Comparison of ENCODE assay signal across 21 cellular contexts in genomic region chr1:196418772-196419171, GRCh38.
DNase-seq lines count a peak whose midpoint lies in the region; ATAC-seq and TF ChIP-seq lines count a peak whose summit lies in the region.
"Had no signal": no experiment of that assay in that cellular context is flagged by ENCODE, and none has a peak within 500 bp of the region (broad histone marks: within the 10 kb centered on the region; RNA-seq: fewer than 3 reads in every experiment).

No MANE protein-coding gene starts in this region.

- ATAC-seq in IMR-90 (ENCODE audit: low read depth): no peak
- no peak for ATAC-seq in GM21723 (IDR thresholded peaks at IDR 0.05; ENCODE audit: unreplicated experiment)
- ATAC-seq: A549 had no signal

- H3K18ac ChIP-seq in IMR-90 (ENCODE audit: low read depth, low read length): peak overlapping the region; percentile 65; the same call in 1 of the 2 replicates
- H3K18ac ChIP-seq in mesendoderm (ENCODE audit: low read length): no peak overlapping the region

- no peak overlapping the region for H4K91ac ChIP-seq in IMR-90 (ENCODE audit: insufficient read depth, low read depth, low read length)

- H3K27me3 ChIP-seq in IMR-90 (ENCODE audit: control insufficient read depth, insufficient read depth, low read length) (no peaks in the 10 kb centered on the region), mesendoderm (ENCODE audit: insufficient read depth, low read length, poor library complexity) (no peaks in the 10 kb centered on the region), uterus (no peaks in the 10 kb centered on the region)
- H3K27me3 ChIP-seq: BE2C; BLaER1 treated with 17β-estradiol and CSF1 and Interleukin-3, amounts not matched to agents 10 nM and 100 nM had no signal

- intact Hi-C loops in IMR-90 (cut with micrococcal nuclease) (no loop called here), uterus (cut with DNase I; ENCODE audit: low total_unique reads) (no loop called here)

- H3K27ac ChIP-seq in IMR-90 (ENCODE audit: insufficient read depth, low read length): no peak overlapping the region
- H3K27ac ChIP-seq in mesendoderm (ENCODE audit: low read depth, low read length): no peak overlapping the region
- H3K27ac ChIP-seq in uterus: no peak overlapping the region
- H3K27ac ChIP-seq: A549; BLaER1 treated with 17β-estradiol and CSF1 and Interleukin-3, amounts not matched to agents 10 nM and 100 nM had no signal

- H4K8ac ChIP-seq in IMR-90 (ENCODE audit: low read depth in 2 of 2, low read length in 2 of 2) (no peak overlapping the region), mesendoderm (ENCODE audit: low read depth, low read length) (no peak overlapping the region)

- H3K9ac ChIP-seq in IMR-90 (ENCODE audit: low read depth, low read length): no peak overlapping the region
- H3K9ac ChIP-seq in mesendoderm (ENCODE audit: low read length): no peak overlapping the region
- H3K9ac ChIP-seq: BLaER1 treated with 17β-estradiol and CSF1 and Interleukin-3, amounts not matched to agents 10 nM and 100 nM had no signal

- H3K9me1 ChIP-seq in IMR-90 (ENCODE audit: insufficient read depth, low read length): no peaks in the 10 kb centered on the region

- H2BK120ac ChIP-seq in IMR-90 (ENCODE audit: low read depth, low read length) (no peak overlapping the region), mesendoderm (ENCODE audit: low read depth, low read length) (no peak overlapping the region)

- H4K5ac ChIP-seq in IMR-90 (ENCODE audit: low read depth, low read length): no peak overlapping the region
- no peak overlapping the region for H4K5ac ChIP-seq in mesendoderm (ENCODE audit: low read length)

- no peak for TF ChIP-seq RAD21 in IMR-90 (IDR thresholded peaks at IDR 0.05; ENCODE audit: low read length)

- H3K79me2 ChIP-seq in mesendoderm (ENCODE audit: control insufficient read depth, insufficient read depth, low read length): no peaks in the 10 kb centered on the region

- H3K79me1 ChIP-seq in IMR-90 (ENCODE audit: low read depth in 1 of 2, low read length in 2 of 2) (no peaks in the 10 kb centered on the region), mesendoderm (ENCODE audit: low read length) (no peaks in the 10 kb centered on the region)

- H3K36me3 ChIP-seq in IMR-90 (ENCODE audit: control insufficient read depth, insufficient read depth, low read length) (no peaks in the 10 kb centered on the region), mesendoderm (ENCODE audit: control insufficient read depth, insufficient read depth, low read length) (no peaks in the 10 kb centered on the region), uterus (no peaks in the 10 kb centered on the region)
- H3K36me3 ChIP-seq: BE2C; BLaER1 treated with 17β-estradiol and CSF1 and Interleukin-3, amounts not matched to agents 10 nM and 100 nM; HAP-1 had no signal

- H2BK20ac ChIP-seq in IMR-90 (ENCODE audit: low read depth, low read length): no peak overlapping the region

- no peak overlapping the region for H3K4ac ChIP-seq in IMR-90 (ENCODE audit: low read depth, low read length)
- H3K4ac ChIP-seq in mesendoderm (ENCODE audit: low read depth, low read length): no peak overlapping the region

- TF ChIP-seq CTCF in IMR-90 (conservative IDR thresholded peaks at IDR 0.05; ENCODE audit: low read depth, low read length) (no peak), fibroblast of villous mesenchyme (IDR thresholded peaks at IDR 0.05; ENCODE audit: insufficient read depth, low read depth, low read length) (no peak), uterus (IDR thresholded peaks at IDR 0.05) (no peak)

- CTCF ChIA-PET in IMR-90 (lab: Yijun Ruan, JAX): no interaction called here

- H2BK15ac ChIP-seq in IMR-90 (ENCODE audit: low read depth, low read length) (no peak overlapping the region), mesendoderm (replicated peaks; ENCODE audit: low read depth) (no peak overlapping the region)

- DNase-seq in IMR-90 (no peak), fibroblast of villous mesenchyme (ENCODE audit: low read depth) (peak; percentile 19), mesendoderm (peak; percentile 21), uterus (no peak), GM19240 (ENCODE audit: insufficient read length, low spot score) (no peak)
- DNase-seq: 8988T; ACHN; AML-193; BE2C; CD4-positive, alpha-beta T cell; CD8-positive, alpha-beta memory T cell; DMS 273 treated with DMSO at 0.1 percent for 48 hours; DMS79; EL; GF-D8; GOT3; HFFc6 had no signal

- POLR2A ChIA-PET in IMR-90 (lab: Charles Lee; ENCODE audit: unreplicated experiment): no interaction called here

- H3K4me2 ChIP-seq in IMR-90 (ENCODE audit: low read depth, low read length) (no peak overlapping the region), mesendoderm (ENCODE audit: low read length) (no peak overlapping the region)
- H3K4me2 ChIP-seq: A549; BLaER1 treated with 17β-estradiol and CSF1 and Interleukin-3, amounts not matched to agents 10 nM and 100 nM had no signal

- no peak overlapping the region for H3K4me3 ChIP-seq in IMR-90 (ENCODE audit: insufficient read depth, low read depth, low read length)
- no peak overlapping the region for H3K4me3 ChIP-seq in fibroblast of villous mesenchyme (ENCODE audit: low read depth, low read length)
- no peak overlapping the region for H3K4me3 ChIP-seq in mesendoderm (ENCODE audit: low read length)
- H3K4me3 ChIP-seq in uterus: no peak overlapping the region
- H3K4me3 ChIP-seq: A549; BLaER1 treated with 17β-estradiol and CSF1 and Interleukin-3, amounts not matched to agents 10 nM and 100 nM; HAP-1 had no signal

- BruUV-seq in IMR-90 (replicated peaks; lab: Mats Ljungman, UMichigan): no TSS peak

- H2AFZ ChIP-seq in IMR-90 (replicated peaks; ENCODE audit: low read length, poor library complexity): no peak overlapping the region

- H3K4me1 ChIP-seq in IMR-90 (ENCODE audit: control insufficient read depth, insufficient read depth, low read length) (peaks cover 2% of the 10 kb centered on the region; the same call in 1 of the 2 replicates), mesendoderm (ENCODE audit: control insufficient read depth, low read depth, low read length) (no peaks in the 10 kb centered on the region), uterus (no peaks in the 10 kb centered on the region)
- H3K4me1 ChIP-seq: A549; BE2C; BLaER1 treated with 17β-estradiol and CSF1 and Interleukin-3, amounts not matched to agents 10 nM and 100 nM; HAP-1 had no signal

- H3K9me3 ChIP-seq in IMR-90 (ENCODE audit: control insufficient read depth, insufficient read depth, low read length): no peaks in the 10 kb centered on the region
- no peaks in the 10 kb centered on the region for H3K9me3 ChIP-seq in uterus
- H3K9me3 ChIP-seq: A549; BE2C; BLaER1 treated with 17β-estradiol and CSF1 and Interleukin-3, amounts not matched to agents 10 nM and 100 nM; HAP-1 had no signal

- no peak overlapping the region for H3K56ac ChIP-seq in IMR-90 (ENCODE audit: extremely low read depth, insufficient read depth, low read length)
- no peak overlapping the region for H3K56ac ChIP-seq in mesendoderm (ENCODE audit: low read length)

- H2AK5ac ChIP-seq in IMR-90 (ENCODE audit: low read depth, low read length) (no peak overlapping the region), mesendoderm (ENCODE audit: low read length) (no peak overlapping the region)

- no peak overlapping the region for H3K14ac ChIP-seq in IMR-90 (replicated peaks; ENCODE audit: low read depth, low read length)

- dilution Hi-C loops in IMR-90 (cut with HindIII; ENCODE audit: low sequenced_read_pairs, unreplicated experiment): no loop called here

- H4K20me1 ChIP-seq in IMR-90 (ENCODE audit: insufficient read depth, low read length): no peaks in the 10 kb centered on the region
- H4K20me1 ChIP-seq: BLaER1 treated with 17β-estradiol and CSF1 and Interleukin-3, amounts not matched to agents 10 nM and 100 nM had no signal

- in situ Hi-C loops in IMR-90 (cut with MboI; ENCODE audit: low sequenced_read_pairs): no loop called here

- 100% methylated on average over 1 of the region's 1 CpG; no CpG with 5 or more reads in 1 of the 2 experiments for WGBS in IMR-90 (ENCODE audit: extremely low coverage in 2 of 2, insufficient read length in 1 of 2), 2 experiments
- no CpG with 5 or more reads among the region's 1 CpG for WGBS in mesendoderm (ENCODE audit: extremely low coverage, insufficient coverage, low lambda C conversion rate)

- H3K23ac ChIP-seq in IMR-90 (ENCODE audit: low read depth, low read length) (no peak overlapping the region), mesendoderm (ENCODE audit: low read length) (no peak overlapping the region)

- no peak for TF ChIP-seq POLR2A in IMR-90 (IDR thresholded peaks at IDR 0.05; ENCODE audit: low read depth, low read length)
- no peak for TF ChIP-seq POLR2A in uterus (IDR thresholded peaks at IDR 0.05)

- H2BK5ac ChIP-seq in IMR-90 (ENCODE audit: low read depth, low read length, poor library complexity, severe bottlenecking): no peak overlapping the region
- no peak overlapping the region for H2BK5ac ChIP-seq in mesendoderm (ENCODE audit: low read length)

- no peak overlapping the region for H2AK9ac ChIP-seq in IMR-90 (replicated peaks; ENCODE audit: low read depth, low read length, poor library complexity)

TF ChIP-seq in IMR-90, 13 proteins besides CTCF, POLR2A, EP300 and RAD21:
- no peak for TF ChIP-seq NFE2L2 (IDR thresholded peaks at IDR 0.05; ENCODE audit: low read depth, low read length)
- no peak for TF ChIP-seq FOS (IDR thresholded peaks at IDR 0.05; ENCODE audit: low read depth, low read length)
- TF ChIP-seq RCOR1 (IDR thresholded peaks at IDR 0.05; ENCODE audit: insufficient replicate concordance, low read length): no peak
- TF ChIP-seq BHLHE40 (IDR thresholded peaks at IDR 0.05; ENCODE audit: low read depth, low read length): no peak
- TF ChIP-seq MAFK (IDR thresholded peaks at IDR 0.05; ENCODE audit: low read depth, low read length): no peak
TF ChIP-seq in IMR-90: peak in this region for 0.

Comparison
In these comparisons a context has a peak if more than half of its experiments do, and no peak if none do; other contexts are left out.
1. DNase-seq: peak in fibroblast of villous mesenchyme (single experiment) and mesendoderm (single experiment); none in IMR-90 (single experiment), uterus (0 of 2) and GM19240 (single experiment).